ENCODE assay signal across 14 cellular contexts in genomic region chr17:47718634-47719405, GRCh38. TPM values are rescaled to one million over a fixed set of nuclear protein-coding genes. Genes with fewer than 3 reads are reported as not detected.
A peak's percentile ranks its signal among the peaks of the same experiment; 100 is the strongest.
DNase-seq lines count a peak whose midpoint lies in the region; ATAC-seq lines count a peak whose summit lies in the region.
"Had no signal": no experiment of that assay in that cellular context is flagged by ENCODE, and none has a peak within 500 bp of the region (broad histone marks: within the 10 kb centered on the region; RNA-seq: fewer than 3 reads in every experiment).

No MANE protein-coding gene starts in this region.

- peak overlapping the region in 2 of 4 donors; percentile 61 to 85 for H3K4me3 Mint-ChIP-seq in IgD-negative memory B cell
- H3K4me3 Mint-ChIP-seq in naive thymus-derived CD8-positive, alpha-beta T cell, result peak overlapping the region in 8 of 10 donors; percentile 1 to 76 (median 12)
- H3K4me3 Mint-ChIP-seq: brain had no signal

- POLR2A ChIA-PET in naive thymus-derived CD8-positive, alpha-beta T cell (lab: Charles Lee), result interaction anchor here (0.5 to 1.6 kb wide), 3 partner anchors 11 to 327 kb away, joined by 3 to 7 read pairs (median 4); no protein-coding TSS in a partner anchor

- peaks cover 58 to 68% (median 58%) of the 10 kb centered on the region in 3 donors for H3K4me1 Mint-ChIP-seq in IgD-negative memory B cell
- H3K4me1 Mint-ChIP-seq in naive thymus-derived CD8-positive, alpha-beta T cell, result peaks cover 23 to 79% (median 65%) of the 10 kb centered on the region in 4 donors

- no peak for ATAC-seq in activated naive CD4-positive, alpha-beta T cell treated with anti-CD3 and anti-CD28 coated beads, Interleukin-2, amount 50 U/mL, for 72 hours
- ATAC-seq in naive thymus-derived CD8-positive, alpha-beta T cell, result peak in 1 of 2 donors; percentile 25

- no peaks in the 10 kb centered on the region for H3K36me3 Mint-ChIP-seq in IgD-negative memory B cell
- no peaks in the 10 kb centered on the region for H3K36me3 Mint-ChIP-seq in activated naive CD4-positive, alpha-beta T cell treated with anti-CD3 and anti-CD28 coated beads, Interleukin-2, amount 50 U/mL, for 72 hours
- no peaks in the 10 kb centered on the region for H3K36me3 Mint-ChIP-seq in naive thymus-derived CD8-positive, alpha-beta T cell
- H3K36me3 Mint-ChIP-seq: brain had no signal

- peak; percentile 46 for DNase-seq in NCI-H2171 treated with DMSO at 0.1 percent for 48 hours (lab: John Stamatoyannopoulos, UW)
- no peak for DNase-seq in NCI-H2171 (lab: John Stamatoyannopoulos, UW)
- DNase-seq in activated naive CD4-positive, alpha-beta T cell treated with anti-CD3 and anti-CD28 coated beads, Interleukin-2, amount 50 U/mL, for 72 hours (ENCODE audit: low spot score in 2 of 2), result no peak
- no peak for DNase-seq in naive thymus-derived CD8-positive, alpha-beta T cell
- no peak for DNase-seq in NOMO-1 (lab: John Stamatoyannopoulos, UW; ENCODE audit: unreplicated experiment in 2 of 2)
- no peak for DNase-seq in midbrain (lab: John Stamatoyannopoulos, UW)
- DNase-seq in NCI-H345 (lab: John Stamatoyannopoulos, UW), result no peak
- DNase-seq: 8988T, NCI-H1930, SHP77 treated with DMSO at 0.1 percent for 48 hours, substantia nigra had no signal

- H3K27me3 Mint-ChIP-seq in IgD-negative memory B cell, result peaks cover 22% of the 10 kb centered on the region
- H3K27me3 Mint-ChIP-seq in naive thymus-derived CD8-positive, alpha-beta T cell, result peaks cover 0 to 9% (median 2%) of the 10 kb centered on the region in 5 donors

- no peaks in the 10 kb centered on the region for H3K9me3 Mint-ChIP-seq in IgD-negative memory B cell
- H3K9me3 Mint-ChIP-seq in activated naive CD4-positive, alpha-beta T cell treated with anti-CD3 and anti-CD28 coated beads, Interleukin-2, amount 50 U/mL, for 72 hours, result no peaks in the 10 kb centered on the region
- H3K9me3 Mint-ChIP-seq in naive thymus-derived CD8-positive, alpha-beta T cell, result no peaks in the 10 kb centered on the region

- H3K27ac Mint-ChIP-seq in IgD-negative memory B cell, result peak overlapping the region in 2 of 3 donors; percentile 53 to 95
- peak overlapping the region; percentile 100 for H3K27ac Mint-ChIP-seq in activated naive CD4-positive, alpha-beta T cell treated with anti-CD3 and anti-CD28 coated beads, Interleukin-2, amount 50 U/mL, for 72 hours
- H3K27ac Mint-ChIP-seq in naive thymus-derived CD8-positive, alpha-beta T cell, result peak overlapping the region in 8 of 10 donors; percentile 6 to 93 (median 31)

RNA-seq across cellular contexts. Expression of gene TBX21, which starts 14.2 kb away (rescaled TPM):
- 10.0 TPM for polyA plus RNA-seq in IgD-negative memory B cell
- 10 to 100 TPM; 39.6 to 73.5 TPM for total RNA-seq in activated naive CD4-positive, alpha-beta T cell treated with anti-CD3 and anti-CD28 coated beads, Interleukin-2, amount 50 U/mL, for 72 hours
- 1 to 10 TPM; 1.6 to 2.1 TPM for total RNA-seq in naive thymus-derived CD8-positive, alpha-beta T cell
- polyA plus RNA-seq in naive thymus-derived CD8-positive, alpha-beta T cell, result 10 to 100 TPM in 1 of 3 donors, 1 to 10 TPM in 1, under 1 TPM in 1; 0.42 to 27.4 (median 1.3) TPM
- total RNA-seq: lung microvascular endothelial cell had no signal

RNA-seq across cellular contexts. Expression of gene TBKBP1, which starts 24.9 kb away (rescaled TPM):
- 0.24 TPM for polyA plus RNA-seq in IgD-negative memory B cell
- total RNA-seq in activated naive CD4-positive, alpha-beta T cell treated with anti-CD3 and anti-CD28 coated beads, Interleukin-2, amount 50 U/mL, for 72 hours, result 10 to 100 TPM; 15.4 to 21.4 TPM
- total RNA-seq in naive thymus-derived CD8-positive, alpha-beta T cell, result 1 to 10 TPM; 1.4 to 3.1 TPM
- under 1 TPM in 2 of 3 donors, not detected in 1; 0.07 to 0.59 TPM for polyA plus RNA-seq in naive thymus-derived CD8-positive, alpha-beta T cell

Comparison
In these comparisons a context has a peak if more than half of its experiments do, and no peak if none do; other contexts are left out.
1. H3K27ac Mint-ChIP-seq: peak in every context shown above with its lines; median percentile 100 in activated naive CD4-positive, alpha-beta T cell treated with anti-CD3 and anti-CD28 coated beads, Interleukin-2, amount 50 U/mL, for 72 hours; 74 in IgD-negative memory B cell; 31 in naive thymus-derived CD8-positive, alpha-beta T cell.
2. RNA of gene TBX21, which starts 14.2 kb away (total RNA-seq): 39.6 to 73.5 TPM in activated naive CD4-positive, alpha-beta T cell treated with anti-CD3 and anti-CD28 coated beads, Interleukin-2, amount 50 U/mL, for 72 hours; 1.6 to 2.1 TPM in naive thymus-derived CD8-positive, alpha-beta T cell; every median in the first group is over 10 times any median in the second.
3. RNA of gene TBKBP1, which starts 24.9 kb away (total RNA-seq): 15.4 to 21.4 TPM in activated naive CD4-positive, alpha-beta T cell treated with anti-CD3 and anti-CD28 coated beads, Interleukin-2, amount 50 U/mL, for 72 hours; 1.4 to 3.1 TPM in naive thymus-derived CD8-positive, alpha-beta T cell; every median in the first group is over 4 times any median in the second.